In genomic region chr15:48541659-48542334, GRCh38 we compare ENCODE assay signal across 9 cellular contexts.
DNase-seq lines count a peak whose midpoint lies in the region; ATAC-seq and TF ChIP-seq lines count a peak whose summit lies in the region.
"Had no signal": no experiment of that assay in that cellular context is flagged by ENCODE, and none has a peak within 500 bp of the region (broad histone marks: within the 10 kb centered on the region; RNA-seq: fewer than 3 reads in every experiment).

No MANE protein-coding gene starts in this region.

- H3K4me1 Mint-ChIP-seq in activated CD8-positive, alpha-beta memory T cell treated with anti-CD3 and anti-CD28 coated beads, Interleukin-2, amount 10 ng/mL, durations not matched to agents 7 days and 5 days = peaks cover 4% of the 10 kb centered on the region
- H3K4me1 Mint-ChIP-seq in T-cell = no peaks in the 10 kb centered on the region
- H3K4me1 Mint-ChIP-seq: activated naive CD8-positive, alpha-beta T cell treated with anti-CD3 and anti-CD28 coated beads, Interleukin-2, amount 10 ng/mL, durations not matched to agents 7 days and 5 days had no signal

- DNase-seq in GM04503 (ENCODE audit: low read depth) (peak; percentile 70), NCI-H2227 (lab: John Stamatoyannopoulos, UW; ENCODE audit: unreplicated experiment) (peak; percentile 62), left cardiac atrium (no peak), OCI-LY7 (ENCODE audit: low spot score) (no peak), T-cell (no peak), G401 (ENCODE audit: low spot score) (no peak)
- DNase-seq in activated CD8-positive, alpha-beta memory T cell treated with anti-CD3 and anti-CD28 coated beads, Interleukin-2, amount 10 ng/mL, durations not matched to agents 7 days and 5 days = no peak
- DNase-seq: activated naive CD8-positive, alpha-beta T cell treated with anti-CD3 and anti-CD28 coated beads, Interleukin-2, amount 10 ng/mL, durations not matched to agents 7 days and 5 days had no signal

- ATAC-seq in GM21723 (IDR thresholded peaks at IDR 0.05; ENCODE audit: unreplicated experiment) = peak; percentile 90
- peak; percentile 74 to 83 for ATAC-seq in left cardiac atrium
- ATAC-seq in activated CD8-positive, alpha-beta memory T cell treated with anti-CD3 and anti-CD28 coated beads, Interleukin-2, amount 10 ng/mL, durations not matched to agents 7 days and 5 days = no peak
- ATAC-seq in T-cell (replicated peaks in 1 of 4) = no peak

- no peaks in the 10 kb centered on the region for H3K9me2 ChIP-seq in OCI-LY7 (ENCODE audit: insufficient read depth, low read length)

- H4K20me1 ChIP-seq in OCI-LY7 (ENCODE audit: insufficient read depth, low read length) = no peaks in the 10 kb centered on the region

- H3K4me3 Mint-ChIP-seq in activated CD8-positive, alpha-beta memory T cell treated with anti-CD3 and anti-CD28 coated beads, Interleukin-2, amount 10 ng/mL, durations not matched to agents 7 days and 5 days = no peak overlapping the region
- H3K4me3 Mint-ChIP-seq in T-cell = no peak overlapping the region
- H3K4me3 Mint-ChIP-seq: activated naive CD8-positive, alpha-beta T cell treated with anti-CD3 and anti-CD28 coated beads, Interleukin-2, amount 10 ng/mL, durations not matched to agents 7 days and 5 days had no signal

- H3K36me3 ChIP-seq in OCI-LY7 (ENCODE audit: insufficient read depth, low read length) = no peaks in the 10 kb centered on the region

- in situ Hi-C loops in G401 (cut with HindIII; ENCODE audit: low sequenced_read_pairs) = no loop called here

- no peak overlapping the region for H2AFZ ChIP-seq in OCI-LY7 (ENCODE audit: low read length)

- no peak overlapping the region for H3K27ac ChIP-seq in OCI-LY7 (ENCODE audit: low read depth, low read length, poor library complexity, severe bottlenecking)

- no peaks in the 10 kb centered on the region for H3K79me2 ChIP-seq in OCI-LY7 (ENCODE audit: insufficient read depth, low read depth, low read length)

- no TSS peak for BruUV-seq in OCI-LY7 (replicated peaks; lab: Mats Ljungman, UMichigan)

- H3K9me3 ChIP-seq in OCI-LY7 (ENCODE audit: low read length) = no peaks in the 10 kb centered on the region

- no peak overlapping the region for H3K27ac Mint-ChIP-seq in activated CD8-positive, alpha-beta memory T cell treated with anti-CD3 and anti-CD28 coated beads, Interleukin-2, amount 10 ng/mL, durations not matched to agents 7 days and 5 days
- no peak overlapping the region for H3K27ac Mint-ChIP-seq in T-cell
- H3K27ac Mint-ChIP-seq: activated naive CD8-positive, alpha-beta T cell treated with anti-CD3 and anti-CD28 coated beads, Interleukin-2, amount 10 ng/mL, durations not matched to agents 7 days and 5 days had no signal

- H3K4me3 ChIP-seq in OCI-LY7 (ENCODE audit: low read depth, low read length, poor library complexity, severe bottlenecking) = no peak overlapping the region

- peaks cover 19% of the 10 kb centered on the region for H3K27me3 Mint-ChIP-seq in activated CD8-positive, alpha-beta memory T cell treated with anti-CD3 and anti-CD28 coated beads, Interleukin-2, amount 10 ng/mL, durations not matched to agents 7 days and 5 days
- H3K27me3 Mint-ChIP-seq in T-cell = peaks cover 3 to 6% of the 10 kb centered on the region in 2 donors

- H3K4me1 ChIP-seq in OCI-LY7 (ENCODE audit: insufficient read depth, low read length, poor library complexity, severe bottlenecking) = no peaks in the 10 kb centered on the region

- intact Hi-C loops in left cardiac atrium (cut with DNase I) (no loop called here), OCI-LY7 (cut with micrococcal nuclease; ENCODE audit: unreplicated experiment) (no loop called here)

- no peak overlapping the region for H3K4me2 ChIP-seq in OCI-LY7 (ENCODE audit: low read length)

- CTCF ChIA-PET in OCI-LY7 (lab: Charles Lee; ENCODE audit: unreplicated experiment) = no interaction called here
- CTCF ChIA-PET in activated CD8-positive, alpha-beta memory T cell treated with anti-CD3 and anti-CD28 coated beads, Interleukin-2, amount 10 ng/mL, durations not matched to agents 7 days and 5 days (lab: Charles Lee) = no interaction called here
- CTCF ChIA-PET in T-cell (lab: Charles Lee) = interaction anchor here in 1 of 2 donors (0.6 kb wide), 1 partner anchor 38 kb away, joined by 3 read pairs; no protein-coding TSS in a partner anchor

- TF ChIP-seq CTCF in OCI-LY7 (conservative IDR thresholded peaks at IDR 0.05; ENCODE audit: low read length) = no peak

- no peaks in the 10 kb centered on the region for H3K36me3 Mint-ChIP-seq in activated CD8-positive, alpha-beta memory T cell treated with anti-CD3 and anti-CD28 coated beads, Interleukin-2, amount 10 ng/mL, durations not matched to agents 7 days and 5 days
- no peaks in the 10 kb centered on the region for H3K36me3 Mint-ChIP-seq in T-cell
- H3K36me3 Mint-ChIP-seq: activated naive CD8-positive, alpha-beta T cell treated with anti-CD3 and anti-CD28 coated beads, Interleukin-2, amount 10 ng/mL, durations not matched to agents 7 days and 5 days had no signal

- H3K9me3 Mint-ChIP-seq in activated CD8-positive, alpha-beta memory T cell treated with anti-CD3 and anti-CD28 coated beads, Interleukin-2, amount 10 ng/mL, durations not matched to agents 7 days and 5 days (ENCODE audit: low read depth) = no peaks in the 10 kb centered on the region
- no peaks in the 10 kb centered on the region for H3K9me3 Mint-ChIP-seq in T-cell
- H3K9me3 Mint-ChIP-seq: activated naive CD8-positive, alpha-beta T cell treated with anti-CD3 and anti-CD28 coated beads, Interleukin-2, amount 10 ng/mL, durations not matched to agents 7 days and 5 days had no signal

- POLR2A ChIA-PET in OCI-LY7 (lab: Charles Lee) (no interaction called here), T-cell (lab: Charles Lee) (interaction anchor here in 1 of 2 donors (0.6 kb wide), 1 partner anchor 34 kb away, joined by 6 read pairs; no protein-coding TSS in a partner anchor)

Comparison
In these comparisons a context has a peak if more than half of its experiments do, and no peak if none do; other contexts are left out.
1. DNase-seq: peak in GM04503 (single experiment) and NCI-H2227 (single experiment); none in left cardiac atrium (single experiment), OCI-LY7 (single experiment), activated CD8-positive, alpha-beta memory T cell treated with anti-CD3 and anti-CD28 coated beads, Interleukin-2, amount 10 ng/mL, durations not matched to agents 7 days and 5 days (single experiment), T-cell (0 of 34) and G401 (single experiment).
2. ATAC-seq: peak in GM21723 (single experiment) and left cardiac atrium (2 of 2); none in activated CD8-positive, alpha-beta memory T cell treated with anti-CD3 and anti-CD28 coated beads, Interleukin-2, amount 10 ng/mL, durations not matched to agents 7 days and 5 days (single experiment) and T-cell (0 of 4).